Comparison of ENCODE assay signal across 29 cellular contexts in genomic region chr16:69363281-69363717, GRCh38. TPM values are rescaled to one million over a fixed set of nuclear protein-coding genes. Genes with fewer than 3 reads are reported as not detected.
DNase-seq lines count a peak whose midpoint lies in the region; ATAC-seq and TF ChIP-seq lines count a peak whose summit lies in the region.
"Had no signal": no experiment of that assay in that cellular context is flagged by ENCODE, and none has a peak within 500 bp of the region (broad histone marks: within the 10 kb centered on the region; RNA-seq: fewer than 3 reads in every experiment).

No MANE protein-coding gene starts in this region.

- no peak overlapping the region for H4K91ac ChIP-seq in IMR-90 (ENCODE audit: insufficient read depth, low read depth, low read length)

- no peak overlapping the region for H4K5ac ChIP-seq in IMR-90 (ENCODE audit: low read depth, low read length)

- H3K4ac ChIP-seq in IMR-90 (ENCODE audit: low read depth, low read length) = no peak overlapping the region

- no peak overlapping the region for H2BK120ac ChIP-seq in IMR-90 (ENCODE audit: low read depth, low read length)

- no peak overlapping the region for H3K4me3 ChIP-seq in CD4-positive, alpha-beta memory T cell (ENCODE audit: low read length in 2 of 2)
- H3K4me3 ChIP-seq in IMR-90 (ENCODE audit: insufficient read depth, low read depth, low read length) = no peak overlapping the region
- H3K4me3 ChIP-seq in epithelial cell of esophagus (ENCODE audit: low read length) = no peak overlapping the region
- H3K4me3 ChIP-seq in gastrocnemius medialis = no peak overlapping the region
- H3K4me3 ChIP-seq: dorsolateral prefrontal cortex, GM12878, SJCRH30, spleen had no signal

- no peaks in the 10 kb centered on the region for H3K9me3 ChIP-seq in CD4-positive, alpha-beta memory T cell (ENCODE audit: control insufficient read depth in 1 of 2, low read length in 2 of 2)
- H3K9me3 ChIP-seq in IMR-90 (ENCODE audit: control insufficient read depth, insufficient read depth, low read length) (no peaks in the 10 kb centered on the region), gastrocnemius medialis (no peaks in the 10 kb centered on the region)
- H3K9me3 ChIP-seq: SJCRH30, spleen had no signal

- H3K9me3 Mint-ChIP-seq in CD4-positive, alpha-beta memory T cell = peaks cover 0 to 1% (median 0%) of the 10 kb centered on the region in 8 donors
- H3K9me3 Mint-ChIP-seq in stimulated activated effector memory CD8-positive, alpha-beta T cell treated with anti-CD3 and anti-CD28 coated beads, Interleukin-12 subunit alpha, Interleukin-12 subunit beta, amount 100 ng/mL, for 72 hours = no peaks in the 10 kb centered on the region
- H3K9me3 Mint-ChIP-seq: activated T-helper 2 cell treated with anti-CD3 and anti-CD28 coated beads, Interferon-gamma antibody, Interleukin-2, Interleukin-4, amounts not matched to agents 10 μg/mL and 5 μg/mL and 100 μg/mL, durations not matched to agents 14 hours and 24 hours and 36 hours; CD4-positive, alpha-beta T cell; HFFc6; memory B cell had no signal

- H2BK15ac ChIP-seq in IMR-90 (ENCODE audit: low read depth, low read length) = no peak overlapping the region

- H3K4me2 ChIP-seq in IMR-90 (ENCODE audit: low read depth, low read length) = no peak overlapping the region

- dilution Hi-C loops in IMR-90 (cut with HindIII; ENCODE audit: low sequenced_read_pairs, unreplicated experiment) = no loop called here

- intact Hi-C loops in CD4-positive, alpha-beta memory T cell (cut with micrococcal nuclease) = no loop called here
- intact Hi-C loops in IMR-90 (cut with micrococcal nuclease) = no loop called here
- intact Hi-C loops in gastrocnemius medialis (cut with DNase I; ENCODE audit: low total_unique reads) = no loop called here

- H3K27ac ChIP-seq in CD4-positive, alpha-beta memory T cell (ENCODE audit: low read depth, low read length) = no peak overlapping the region
- H3K27ac ChIP-seq in IMR-90 (ENCODE audit: insufficient read depth, low read length) (no peak overlapping the region), gastrocnemius medialis (no peak overlapping the region)
- H3K27ac ChIP-seq: HL-60, SJCRH30, spleen had no signal

- TF ChIP-seq RAD21 in IMR-90 (IDR thresholded peaks at IDR 0.05; ENCODE audit: low read length) = no peak

- H2AK5ac ChIP-seq in IMR-90 (ENCODE audit: low read depth, low read length) = no peak overlapping the region

- TF ChIP-seq CTCF in IMR-90 (conservative IDR thresholded peaks at IDR 0.05; ENCODE audit: low read depth, low read length) = no peak
- TF ChIP-seq CTCF in epithelial cell of esophagus (IDR thresholded peaks at IDR 0.05; ENCODE audit: insufficient read depth, low read depth, low read length, missing control alignments) = no peak
- no peak for TF ChIP-seq CTCF in gastrocnemius medialis (IDR thresholded peaks at IDR 0.05 in 4 of 5, conservative IDR thresholded peaks at IDR 0.05 in 1 of 5)

- peaks cover 9 to 14% (median 12%) of the 10 kb centered on the region in 4 donors for H3K4me1 Mint-ChIP-seq in CD4-positive, alpha-beta memory T cell
- H3K4me1 Mint-ChIP-seq in stimulated activated effector memory CD8-positive, alpha-beta T cell treated with anti-CD3 and anti-CD28 coated beads, Interleukin-12 subunit alpha, Interleukin-12 subunit beta, amount 100 ng/mL, for 72 hours = peaks cover 44% of the 10 kb centered on the region

- H3K27ac Mint-ChIP-seq in CD4-positive, alpha-beta memory T cell = peak overlapping the region in 4 of 7 donors; percentile 14 to 83 (median 32)
- peak overlapping the region; percentile 80 for H3K27ac Mint-ChIP-seq in stimulated activated effector memory CD8-positive, alpha-beta T cell treated with anti-CD3 and anti-CD28 coated beads, Interleukin-12 subunit alpha, Interleukin-12 subunit beta, amount 100 ng/mL, for 72 hours
- H3K27ac Mint-ChIP-seq: activated naive CD8-positive, alpha-beta T cell; activated T-helper 2 cell treated with anti-CD3 and anti-CD28 coated beads, Interferon-gamma antibody, Interleukin-2, Interleukin-4, amounts not matched to agents 10 μg/mL and 5 μg/mL and 100 μg/mL, durations not matched to agents 14 hours and 24 hours and 36 hours; CD4-positive, alpha-beta T cell; HFFc6; memory B cell had no signal

- H2BK20ac ChIP-seq in IMR-90 (ENCODE audit: low read depth, low read length) = no peak overlapping the region

- no peak overlapping the region for H3K4me3 Mint-ChIP-seq in CD4-positive, alpha-beta memory T cell
- H3K4me3 Mint-ChIP-seq in stimulated activated effector memory CD8-positive, alpha-beta T cell treated with anti-CD3 and anti-CD28 coated beads, Interleukin-12 subunit alpha, Interleukin-12 subunit beta, amount 100 ng/mL, for 72 hours = no peak overlapping the region
- H3K4me3 Mint-ChIP-seq: activated naive CD8-positive, alpha-beta T cell; CD4-positive, alpha-beta T cell; HFFc6; memory B cell had no signal

- ATAC-seq in IMR-90 (ENCODE audit: low read depth) = no peak
- no peak for ATAC-seq in stimulated activated effector memory CD8-positive, alpha-beta T cell treated with anti-CD3 and anti-CD28 coated beads, Interleukin-12 subunit alpha, Interleukin-12 subunit beta, amount 100 ng/mL, for 72 hours
- ATAC-seq in gastrocnemius medialis = no peak
- no peak for ATAC-seq in HG02678 (IDR thresholded peaks at IDR 0.05; ENCODE audit: unreplicated experiment)
- ATAC-seq: GM12878, Panc1, right cardiac atrium had no signal

- H3K9me1 ChIP-seq in IMR-90 (ENCODE audit: insufficient read depth, low read length) = peaks cover 7% of the 10 kb centered on the region; the same call in 1 of the 2 replicates

- no peak overlapping the region for H3K14ac ChIP-seq in IMR-90 (replicated peaks; ENCODE audit: low read depth, low read length)

- no peaks in the 10 kb centered on the region for H3K27me3 Mint-ChIP-seq in CD4-positive, alpha-beta memory T cell
- H3K27me3 Mint-ChIP-seq: activated naive CD8-positive, alpha-beta T cell; CD4-positive, alpha-beta T cell; memory B cell had no signal

- H4K8ac ChIP-seq in IMR-90 (ENCODE audit: low read depth in 2 of 2, low read length in 2 of 2) = no peak overlapping the region

- H3K4me1 ChIP-seq in CD4-positive, alpha-beta memory T cell (ENCODE audit: insufficient read depth, low read length) = no peaks in the 10 kb centered on the region
- H3K4me1 ChIP-seq in IMR-90 (ENCODE audit: control insufficient read depth, insufficient read depth, low read length) = no peaks in the 10 kb centered on the region; the same call in 1 of the 2 replicates
- H3K4me1 ChIP-seq in gastrocnemius medialis = no peaks in the 10 kb centered on the region
- H3K4me1 ChIP-seq: SJCRH30, spleen had no signal

- H3K23ac ChIP-seq in IMR-90 (ENCODE audit: low read depth, low read length) = no peak overlapping the region

- 90% methylated on average over 2 of the region's 5 CpGs; no CpG with 5 or more reads in 1 of the 2 experiments for WGBS in IMR-90 (ENCODE audit: extremely low coverage in 2 of 2, insufficient read length in 1 of 2), 2 experiments

- no peak overlapping the region for H2BK5ac ChIP-seq in IMR-90 (ENCODE audit: low read depth, low read length, poor library complexity, severe bottlenecking)

- BruUV-seq in IMR-90 (replicated peaks; lab: Mats Ljungman, UMichigan) = no TSS peak

- peaks cover 32 to 62% of the 10 kb centered on the region in 2 donors for H3K36me3 Mint-ChIP-seq in CD4-positive, alpha-beta memory T cell
- peaks cover 56% of the 10 kb centered on the region for H3K36me3 Mint-ChIP-seq in stimulated activated effector memory CD8-positive, alpha-beta T cell treated with anti-CD3 and anti-CD28 coated beads, Interleukin-12 subunit alpha, Interleukin-12 subunit beta, amount 100 ng/mL, for 72 hours

- no peaks in the 10 kb centered on the region for H4K20me1 ChIP-seq in IMR-90 (ENCODE audit: insufficient read depth, low read length)

- DNase-seq in CD4-positive, alpha-beta memory T cell = no peak
- DNase-seq in IMR-90 (no peak), epithelial cell of esophagus (ENCODE audit: low read depth) (peak; percentile 66), gastrocnemius medialis (no peak), NOMO-1 treated with dmso at 0.1 percent for 144 hours (lab: John Stamatoyannopoulos, UW; ENCODE audit: unreplicated experiment) (no peak), NCI-H1105 (lab: John Stamatoyannopoulos, UW) (no peak)
- DNase-seq in stimulated activated effector memory CD8-positive, alpha-beta T cell treated with anti-CD3 and anti-CD28 coated beads, Interleukin-12 subunit alpha, Interleukin-12 subunit beta, amount 100 ng/mL, for 72 hours (ENCODE audit: low spot score in 2 of 2) = no peak
- DNase-seq: CD4-positive, alpha-beta T cell; dorsolateral prefrontal cortex; HFFc6; NCI-H1092; NCI-H187; NCI-H2171 treated with DMSO at 0.1 percent for 48 hours; NCI-H510A treated with DMSO at 0.1 percent for 48 hours; posterior cingulate gyrus; right cardiac atrium; SJCRH30; spleen; stimulated activated CD4-positive, alpha-beta T cell treated with anti-CD3 and anti-CD28 coated beads, Interleukin-4, amount 100 ng/mL, for 1 hour; T1000 had no signal

- TF ChIP-seq POLR2A in IMR-90 (IDR thresholded peaks at IDR 0.05; ENCODE audit: low read depth, low read length) (no peak), gastrocnemius medialis (IDR thresholded peaks at IDR 0.05) (no peak)

- POLR2A ChIA-PET in CD4-positive, alpha-beta memory T cell (lab: Charles Lee; ENCODE audit: partially characterized antibody) = no interaction called here
- POLR2A ChIA-PET in IMR-90 (lab: Charles Lee; ENCODE audit: unreplicated experiment) = no interaction called here

- no peaks in the 10 kb centered on the region for H3K27me3 ChIP-seq in CD4-positive, alpha-beta memory T cell (ENCODE audit: insufficient read depth, low read length)
- H3K27me3 ChIP-seq in IMR-90 (ENCODE audit: control insufficient read depth, insufficient read depth, low read length) (no peaks in the 10 kb centered on the region), gastrocnemius medialis (no peaks in the 10 kb centered on the region)
- H3K27me3 ChIP-seq: dorsolateral prefrontal cortex, SJCRH30, spleen had no signal

- CTCF ChIA-PET in CD4-positive, alpha-beta memory T cell (lab: Charles Lee; ENCODE audit: partially characterized antibody) = no interaction called here
- CTCF ChIA-PET in IMR-90 (lab: Yijun Ruan, JAX) = no interaction called here

- no peak overlapping the region for H2AK9ac ChIP-seq in IMR-90 (replicated peaks; ENCODE audit: low read depth, low read length, poor library complexity)

- H2AFZ ChIP-seq in IMR-90 (replicated peaks; ENCODE audit: low read length, poor library complexity) = no peak overlapping the region

- peaks cover 27% of the 10 kb centered on the region for H3K36me3 ChIP-seq in CD4-positive, alpha-beta memory T cell (ENCODE audit: insufficient read depth, low read length)
- peaks cover 45% of the 10 kb centered on the region for H3K36me3 ChIP-seq in IMR-90 (ENCODE audit: control insufficient read depth, insufficient read depth, low read length)
- peaks cover 0 to 44% of the 10 kb centered on the region in 2 donors for H3K36me3 ChIP-seq in gastrocnemius medialis

- peaks cover 26 to 40% of the 10 kb centered on the region in 2 experiments for H3K79me1 ChIP-seq in IMR-90 (ENCODE audit: low read depth in 1 of 2, low read length in 2 of 2)

- H3K18ac ChIP-seq in IMR-90 (ENCODE audit: low read depth, low read length) = no peak overlapping the region

- no peak overlapping the region for H3K9ac ChIP-seq in IMR-90 (ENCODE audit: low read depth, low read length)

- H3K56ac ChIP-seq in IMR-90 (ENCODE audit: extremely low read depth, insufficient read depth, low read length) = no peak overlapping the region

- in situ Hi-C loops in IMR-90 (cut with MboI; ENCODE audit: low sequenced_read_pairs) = no loop called here
- in situ Hi-C loops in gastrocnemius medialis (cut with MboI; ENCODE audit: low sequenced_read_pairs in 4 of 4) = no loop called here

RNA-seq across cellular contexts. Expression of gene TMED6, which starts 11.7 kb away (rescaled TPM):
- 1 to 10 TPM; 2.5 to 5.4 TPM for total RNA-seq in CD4-positive, alpha-beta memory T cell
- under 1 TPM in 1 of 2 donors, not detected in 1; 0.30 TPM for polyA plus RNA-seq in CD4-positive, alpha-beta memory T cell
- total RNA-seq in IMR-90 (2012; rRNA removed) = not detected in 2 replicates
- 0.10 and 0.20 TPM in 2 replicates for polyA plus RNA-seq in IMR-90 (2012; rRNA removed)
- polyA plus RNA-seq in IMR-90 (2012; cell fraction: cytosol; rRNA removed) = not detected in 2 replicates
- polyA plus RNA-seq in IMR-90 (2012; cell fraction: nucleus; rRNA removed; ENCODE audit: low replicate concordance) = 0.08 and 0.73 TPM in 2 replicates
- total RNA-seq in gastrocnemius medialis = 1 to 10 TPM in 1 of 4 donors, not detected in 3; 1.3 TPM
- total RNA-seq: cerebellum, SJCRH30, temporal lobe had no signal
- polyA plus RNA-seq: right cardiac atrium had no signal

RNA-seq across cellular contexts. Expression of gene TERF2, which starts 22.5 kb away (rescaled TPM):
- total RNA-seq in CD4-positive, alpha-beta memory T cell = 10 to 100 TPM; 55.2 to 57.3 TPM
- 10 to 100 TPM; 19.2 to 30.1 TPM for polyA plus RNA-seq in CD4-positive, alpha-beta memory T cell
- 9.0 and 9.2 TPM in 2 replicates for total RNA-seq in IMR-90 (2012; rRNA removed)
- 13.8 and 15.2 TPM in 2 replicates for polyA plus RNA-seq in IMR-90 (2012; rRNA removed)
- polyA plus RNA-seq in IMR-90 (2012; cell fraction: cytosol; rRNA removed) = 9.0 and 9.2 TPM in 2 replicates
- polyA plus RNA-seq in IMR-90 (2012; cell fraction: nucleus; rRNA removed; ENCODE audit: low replicate concordance) = 4.3 and 11.3 TPM in 2 replicates
- total RNA-seq in gastrocnemius medialis = 10 to 100 TPM; 11.9 to 38.9 (median 15.2) TPM

RNA-seq across cellular contexts. Expression of gene NIP7, which starts 23.7 kb away (rescaled TPM):
- 10 to 100 TPM; 30.9 to 31.9 TPM for total RNA-seq in CD4-positive, alpha-beta memory T cell
- polyA plus RNA-seq in CD4-positive, alpha-beta memory T cell = 10 to 100 TPM; 23.4 to 24.4 TPM
- total RNA-seq in IMR-90 (2012; rRNA removed) (28.3 and 40.5 TPM in 2 replicates), gastrocnemius medialis (10 to 100 TPM in 2 of 4 donors, 1 to 10 TPM in 2; 7.3 to 13.5 (median 9.7) TPM)
- polyA plus RNA-seq in IMR-90 (2012; rRNA removed) = 10.6 and 14.0 TPM in 2 replicates
- polyA plus RNA-seq in IMR-90 (2012; cell fraction: cytosol; rRNA removed) = 3.4 and 16.1 TPM in 2 replicates
- polyA plus RNA-seq in IMR-90 (2012; cell fraction: nucleus; rRNA removed; ENCODE audit: low replicate concordance) = 3.0 and 8.0 TPM in 2 replicates

RNA-seq across cellular contexts. Expression of gene COG8, which starts 23.9 kb away (rescaled TPM):
- total RNA-seq in CD4-positive, alpha-beta memory T cell = 10 to 100 TPM; 66.0 to 66.1 TPM
- 10 to 100 TPM; 31.3 to 34.1 TPM for polyA plus RNA-seq in CD4-positive, alpha-beta memory T cell
- 19.4 and 26.2 TPM in 2 replicates for total RNA-seq in IMR-90 (2012; rRNA removed)
- 22.8 and 23.4 TPM in 2 replicates for polyA plus RNA-seq in IMR-90 (2012; rRNA removed)
- 16.0 and 27.1 TPM in 2 replicates for polyA plus RNA-seq in IMR-90 (2012; cell fraction: cytosol; rRNA removed)
- polyA plus RNA-seq in IMR-90 (2012; cell fraction: nucleus; rRNA removed; ENCODE audit: low replicate concordance) = 19.7 and 25.4 TPM in 2 replicates
- 10 to 100 TPM; 41.2 to 56.5 (median 52.1) TPM for total RNA-seq in gastrocnemius medialis

RNA-seq across cellular contexts. Expression of gene PDF, which starts 32.9 kb away (rescaled TPM):
- 10 to 100 TPM; 11.8 TPM for total RNA-seq in CD4-positive, alpha-beta memory T cell
- 10 to 100 TPM; 12.6 to 18.0 TPM for polyA plus RNA-seq in CD4-positive, alpha-beta memory T cell
- 4.5 and 7.5 TPM in 2 replicates for total RNA-seq in IMR-90 (2012; rRNA removed)
- polyA plus RNA-seq in IMR-90 (2012; rRNA removed) = 6.4 and 7.6 TPM in 2 replicates
- polyA plus RNA-seq in IMR-90 (2012; cell fraction: cytosol; rRNA removed) = 10.9 and 17.5 TPM in 2 replicates
- polyA plus RNA-seq in IMR-90 (2012; cell fraction: nucleus; rRNA removed; ENCODE audit: low replicate concordance) = 6.6 and 10.2 TPM in 2 replicates
- total RNA-seq in gastrocnemius medialis = 10 to 100 TPM; 11.0 to 23.1 (median 16.8) TPM
